In the genomic region with DNA sequence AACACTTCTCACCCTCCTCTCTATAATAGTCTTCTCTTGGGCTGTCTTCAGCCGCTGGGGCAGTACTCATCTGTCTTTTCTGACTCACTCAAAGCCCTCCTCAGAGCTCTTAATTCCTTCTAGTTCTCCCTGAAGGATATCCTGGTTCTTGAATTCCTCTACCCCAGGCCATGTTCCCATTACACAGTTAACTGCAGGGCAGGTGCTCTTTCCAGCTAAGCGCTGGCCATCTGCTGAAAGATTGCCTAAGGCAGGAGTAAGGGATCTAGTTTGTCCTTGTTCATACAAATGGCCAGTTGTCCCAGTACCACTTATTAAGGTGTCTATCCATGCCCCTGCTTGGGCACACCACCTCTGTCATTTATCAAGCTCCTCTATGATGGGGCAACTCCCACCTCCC, we compare ENCODE assay signal across 18 cellular contexts. TPM values are rescaled to one million over a fixed set of nuclear protein-coding genes. Genes with fewer than 3 reads are reported as not detected.
DNase-seq lines count a peak whose midpoint lies in the region; ATAC-seq and TF ChIP-seq lines count a peak whose summit lies in the region.
"Had no signal": no experiment of that assay in that cellular context is flagged by ENCODE, and none has a peak within 500 bp of the region (broad histone marks: within the 10 kb centered on the region; RNA-seq: fewer than 3 reads in every experiment).

No MANE protein-coding gene starts in this region.

- H3K27me3 Mint-ChIP-seq in natural killer cell (ENCODE audit: low read depth in 2 of 2), result no peaks in the 10 kb centered on the region
- no peaks in the 10 kb centered on the region for H3K27me3 Mint-ChIP-seq in natural killer cell treated with Interleukin-12 subunit alpha and Interleukin-12 subunit beta and Interleukin-15 and Interleukin-18, amount 100 ng/mL, for 72 hours
- no peaks in the 10 kb centered on the region for H3K27me3 Mint-ChIP-seq in T-helper 17 cell
- no peaks in the 10 kb centered on the region for H3K27me3 Mint-ChIP-seq in naive thymus-derived CD4-positive, alpha-beta T cell
- H3K27me3 Mint-ChIP-seq in WTC11 (ENCODE audit: low read depth), result peaks cover 9% of the 10 kb centered on the region

- H3K4me1 ChIP-seq in naive thymus-derived CD4-positive, alpha-beta T cell (ENCODE audit: control insufficient read depth in 2 of 2, insufficient read depth in 2 of 2, low read length in 2 of 2), result peaks cover 69 to 87% of the 10 kb centered on the region in 2 donors

- H3K27ac Mint-ChIP-seq in natural killer cell, result peak overlapping the region; percentile 12 to 22
- peak overlapping the region in 1 of 2 donors; percentile 43 for H3K27ac Mint-ChIP-seq in natural killer cell treated with Interleukin-12 subunit alpha and Interleukin-12 subunit beta and Interleukin-15 and Interleukin-18, amount 100 ng/mL, for 72 hours
- peak overlapping the region; percentile 79 for H3K27ac Mint-ChIP-seq in T-helper 17 cell
- H3K27ac Mint-ChIP-seq in naive thymus-derived CD4-positive, alpha-beta T cell, result peak overlapping the region in 8 of 9 donors; percentile 23 to 99 (median 80)
- H3K27ac Mint-ChIP-seq in WTC11, result no peak overlapping the region

- no peaks in the 10 kb centered on the region for H3K36me3 Mint-ChIP-seq in natural killer cell
- H3K36me3 Mint-ChIP-seq in natural killer cell treated with Interleukin-12 subunit alpha and Interleukin-12 subunit beta and Interleukin-15 and Interleukin-18, amount 100 ng/mL, for 72 hours, result no peaks in the 10 kb centered on the region
- peaks cover 4% of the 10 kb centered on the region for H3K36me3 Mint-ChIP-seq in T-helper 17 cell (ENCODE audit: low read depth)
- H3K36me3 Mint-ChIP-seq in naive thymus-derived CD4-positive, alpha-beta T cell, result peaks cover 3 to 36% (median 25%) of the 10 kb centered on the region in 5 donors
- H3K36me3 Mint-ChIP-seq in WTC11, result no peaks in the 10 kb centered on the region

- H3K4me3 Mint-ChIP-seq in natural killer cell (no peak overlapping the region), T-helper 17 cell (peak overlapping the region; percentile 62), WTC11 (no peak overlapping the region)
- H3K4me3 Mint-ChIP-seq in natural killer cell treated with Interleukin-12 subunit alpha and Interleukin-12 subunit beta and Interleukin-15 and Interleukin-18, amount 100 ng/mL, for 72 hours, result no peak overlapping the region
- peak overlapping the region in 6 of 10 donors; percentile 38 to 92 (median 46) for H3K4me3 Mint-ChIP-seq in naive thymus-derived CD4-positive, alpha-beta T cell

- no peak overlapping the region for H3K27ac ChIP-seq in naive thymus-derived CD4-positive, alpha-beta T cell (ENCODE audit: low read depth, low read length)
- H3K27ac ChIP-seq: HL-60 had no signal

- CTCF ChIA-PET in naive thymus-derived CD4-positive, alpha-beta T cell (lab: Charles Lee), result interaction anchor here (1.3 to 2.6 kb wide), 3 partner anchors 9 to 42 kb away, joined by 3 to 14 read pairs (median 6); no protein-coding TSS in a partner anchor
- CTCF ChIA-PET in WTC11 (lab: Charles Lee), result interaction anchor here (0.5 to 2.5 kb wide), 3 partner anchors 10 to 65 kb away, joined by 3 to 17 read pairs (median 5); a partner anchor contains a TSS

- no peaks in the 10 kb centered on the region for H3K36me3 ChIP-seq in naive thymus-derived CD4-positive, alpha-beta T cell (ENCODE audit: control insufficient read depth in 2 of 3, insufficient read depth in 3 of 3, low read length in 3 of 3)
- H3K36me3 ChIP-seq in H7 (replicated peaks; ENCODE audit: control insufficient read depth, insufficient read depth, low read length), result no peaks in the 10 kb centered on the region

- ATAC-seq in natural killer cell (no peak), T-helper 17 cell (no peak), WTC11 (no peak)
- no peak for ATAC-seq in natural killer cell treated with Interleukin-12 subunit alpha and Interleukin-12 subunit beta and Interleukin-15 and Interleukin-18, amount 100 ng/mL, for 72 hours
- ATAC-seq in naive thymus-derived CD4-positive, alpha-beta T cell, result no peak

- intact Hi-C loops in natural killer cell (cut with micrococcal nuclease), result no loop called here
- intact Hi-C loops in naive thymus-derived CD4-positive, alpha-beta T cell (cut with micrococcal nuclease), result no loop called here

- H3K27me3 ChIP-seq in naive thymus-derived CD4-positive, alpha-beta T cell (ENCODE audit: control insufficient read depth in 2 of 2, insufficient read depth in 2 of 2, low read length in 2 of 2), result no peaks in the 10 kb centered on the region
- no peaks in the 10 kb centered on the region for H3K27me3 ChIP-seq in H7 (ENCODE audit: control insufficient read depth, insufficient read depth, low read length)

- DNase-seq in natural killer cell, result no peak
- DNase-seq in natural killer cell treated with Interleukin-12 subunit alpha and Interleukin-12 subunit beta and Interleukin-15 and Interleukin-18, amount 100 ng/mL, for 72 hours (ENCODE audit: low spot score), result no peak
- no peak for DNase-seq in T-helper 17 cell
- no peak for DNase-seq in naive thymus-derived CD4-positive, alpha-beta T cell
- DNase-seq in NCI-H1092 treated with DMSO at 0.1 percent for 48 hours (lab: John Stamatoyannopoulos, UW), result no peak
- no peak for DNase-seq in H7
- DNase-seq in WTC11 (ENCODE audit: low spot score), result no peak
- DNase-seq: ACHN, AML-193, DMS79 treated with DMSO at 0.1 percent for 48 hours, HCEC 1CT, NCI-H1930, NCI-H2171, NCI-H446, OCI-M1, SIG-M5 had no signal

- H3K9me3 Mint-ChIP-seq in natural killer cell (no peaks in the 10 kb centered on the region), WTC11 (no peaks in the 10 kb centered on the region; the same call in 1 of the 2 replicates)
- no peaks in the 10 kb centered on the region for H3K9me3 Mint-ChIP-seq in natural killer cell treated with Interleukin-12 subunit alpha and Interleukin-12 subunit beta and Interleukin-15 and Interleukin-18, amount 100 ng/mL, for 72 hours
- peaks cover 0 to 5% (median 1%) of the 10 kb centered on the region in 11 donors for H3K9me3 Mint-ChIP-seq in naive thymus-derived CD4-positive, alpha-beta T cell

- H3K4me1 Mint-ChIP-seq in natural killer cell (peaks cover 58 to 61% of the 10 kb centered on the region in 2 donors), T-helper 17 cell (peaks cover 70% of the 10 kb centered on the region), WTC11 (no peaks in the 10 kb centered on the region; the same call in 1 of the 2 replicates)
- peaks cover 50 to 54% of the 10 kb centered on the region in 2 donors for H3K4me1 Mint-ChIP-seq in natural killer cell treated with Interleukin-12 subunit alpha and Interleukin-12 subunit beta and Interleukin-15 and Interleukin-18, amount 100 ng/mL, for 72 hours (ENCODE audit: low read depth in 2 of 2)
- H3K4me1 Mint-ChIP-seq in naive thymus-derived CD4-positive, alpha-beta T cell, result peaks cover 67 to 98% (median 94%) of the 10 kb centered on the region in 7 donors

- no peak overlapping the region for H3K4me3 ChIP-seq in naive thymus-derived CD4-positive, alpha-beta T cell (ENCODE audit: low read length)
- H3K4me3 ChIP-seq in H7 (ENCODE audit: insufficient read depth, low read depth, low read length), result no peak overlapping the region

- TF ChIP-seq CTCF in natural killer cell (IDR thresholded peaks at IDR 0.05), result no peak
- TF ChIP-seq CTCF in WTC11 (IDR thresholded peaks at IDR 0.05), result no peak

- POLR2A ChIA-PET in naive thymus-derived CD4-positive, alpha-beta T cell (lab: Charles Lee), result interaction anchor here (1.1 to 38.1 kb wide), 5 partner anchors 9 to 135 kb away, joined by 3 to 3822 read pairs (median 156); a partner anchor contains a TSS
- POLR2A ChIA-PET in WTC11 (lab: Charles Lee), result no interaction called here

- H3K9me3 ChIP-seq in T-helper 17 cell (ENCODE audit: control insufficient read depth, low read length, poor library complexity, severe bottlenecking), result no peaks in the 10 kb centered on the region
- H3K9me3 ChIP-seq in naive thymus-derived CD4-positive, alpha-beta T cell (ENCODE audit: control insufficient read depth in 2 of 3, low read length in 3 of 3), result no peaks in the 10 kb centered on the region

TF ChIP-seq in WTC11, 78 proteins besides CTCF, POLR2A, EP300 and RAD21 (continues in another document):
- TF ChIP-seq GRHL2 (CRISPR knock-in tag; IDR thresholded peaks at IDR 0.05; ENCODE audit: insufficient replicate concordance, severe bottlenecking) (no peak), CBFB (CRISPR knock-in tag; IDR thresholded peaks at IDR 0.05; ENCODE audit: low read depth) (no peak)

RNA-seq across cellular contexts. Expression of a gene that starts 10.2 kb away (rescaled TPM):
- total RNA-seq in natural killer cell (100 to 1,000 TPM; 123 to 154 (median 153) TPM), T-helper 17 cell (10 to 100 TPM; 71.0 to 76.4 TPM), WTC11 (2021) (46.4 to 54.3 TPM (median 50.7 TPM) in 3 replicates)
- 100 to 1,000 TPM in 1 of 2 donors, 10 to 100 TPM in 1; 86.2 to 114 TPM for total RNA-seq in natural killer cell treated with Interleukin-12 subunit alpha and Interleukin-12 subunit beta and Interleukin-15 and Interleukin-18, amount 100 ng/mL, for 72 hours
- total RNA-seq in naive thymus-derived CD4-positive, alpha-beta T cell, result 100 to 1,000 TPM in 4 of 5 experiments, 10 to 100 TPM in 1; 92.2 to 137 (median 131) TPM
- polyA plus RNA-seq in naive thymus-derived CD4-positive, alpha-beta T cell, result 10 to 100 TPM; 26.1 to 32.1 TPM
- total RNA-seq in H7 (2014; rRNA removed; shearing (Covaris generic)), result 34.3 and 36.4 TPM in 2 replicates

RNA-seq across cellular contexts. Expression of a gene that starts 37.5 kb away (rescaled TPM):
- 100 to 1,000 TPM; 101 to 145 (median 112) TPM for total RNA-seq in natural killer cell
- 10 to 100 TPM; 13.0 to 19.1 TPM for total RNA-seq in natural killer cell treated with Interleukin-12 subunit alpha and Interleukin-12 subunit beta and Interleukin-15 and Interleukin-18, amount 100 ng/mL, for 72 hours
- 10 to 100 TPM; 24.8 to 26.7 TPM for total RNA-seq in T-helper 17 cell
- total RNA-seq in naive thymus-derived CD4-positive, alpha-beta T cell, result 10 to 100 TPM; 37.4 to 83.8 (median 71.3) TPM
- 10 to 100 TPM; 11.4 to 17.3 TPM for polyA plus RNA-seq in naive thymus-derived CD4-positive, alpha-beta T cell
- 0.24 and 1.5 TPM in 2 replicates for total RNA-seq in H7 (2014; rRNA removed; shearing (Covaris generic))
- total RNA-seq in WTC11 (2021), result 0.41 to 1.2 TPM (median 0.59 TPM) in 3 replicates
- total RNA-seq: G401 had no signal

RNA-seq across cellular contexts. Expression of a gene that starts 37.7 kb away (rescaled TPM):
- total RNA-seq in natural killer cell (1,000 to 10,000 TPM; 7,484 to 8,893 (median 7,665) TPM), T-helper 17 cell (1,000 to 10,000 TPM; 6,241 to 6,591 TPM), WTC11 (2021) (88.2 to 105 TPM (median 102 TPM) in 3 replicates)
- 1,000 to 10,000 TPM; 2,989 to 7,967 TPM for total RNA-seq in natural killer cell treated with Interleukin-12 subunit alpha and Interleukin-12 subunit beta and Interleukin-15 and Interleukin-18, amount 100 ng/mL, for 72 hours
- total RNA-seq in naive thymus-derived CD4-positive, alpha-beta T cell, result 1,000 to 10,000 TPM; 4,325 to 8,698 (median 6,221) TPM
- over 10,000 TPM; 23,113 to 34,374 TPM for polyA plus RNA-seq in naive thymus-derived CD4-positive, alpha-beta T cell
- 194 and 254 TPM in 2 replicates for total RNA-seq in H7 (2014; rRNA removed; shearing (Covaris generic))

Comparison
In these comparisons a context has a peak if more than half of its experiments do, and no peak if none do; other contexts are left out.
1. H3K4me3 Mint-ChIP-seq: peak in T-helper 17 cell (single experiment) and naive thymus-derived CD4-positive, alpha-beta T cell (6 of 10); none in natural killer cell (single experiment), natural killer cell treated with Interleukin-12 subunit alpha and Interleukin-12 subunit beta and Interleukin-15 and Interleukin-18, amount 100 ng/mL, for 72 hours (single experiment) and WTC11 (single experiment).
2. RNA of a gene that starts 37.7 kb away (total RNA-seq): 2,989 to 7,967 TPM in natural killer cell treated with Interleukin-12 subunit alpha and Interleukin-12 subunit beta and Interleukin-15 and Interleukin-18, amount 100 ng/mL, for 72 hours, 7,484 to 8,893 TPM in natural killer cell, 6,241 to 6,591 TPM in T-helper 17 cell and 4,325 to 8,698 TPM in naive thymus-derived CD4-positive, alpha-beta T cell; 194 to 254 TPM in H7 and 88.2 to 105 TPM in WTC11; every median in the first group is over 10 times any median in the second.